10 cellular contexts compared by ENCODE assay signal in the genomic region with DNA sequence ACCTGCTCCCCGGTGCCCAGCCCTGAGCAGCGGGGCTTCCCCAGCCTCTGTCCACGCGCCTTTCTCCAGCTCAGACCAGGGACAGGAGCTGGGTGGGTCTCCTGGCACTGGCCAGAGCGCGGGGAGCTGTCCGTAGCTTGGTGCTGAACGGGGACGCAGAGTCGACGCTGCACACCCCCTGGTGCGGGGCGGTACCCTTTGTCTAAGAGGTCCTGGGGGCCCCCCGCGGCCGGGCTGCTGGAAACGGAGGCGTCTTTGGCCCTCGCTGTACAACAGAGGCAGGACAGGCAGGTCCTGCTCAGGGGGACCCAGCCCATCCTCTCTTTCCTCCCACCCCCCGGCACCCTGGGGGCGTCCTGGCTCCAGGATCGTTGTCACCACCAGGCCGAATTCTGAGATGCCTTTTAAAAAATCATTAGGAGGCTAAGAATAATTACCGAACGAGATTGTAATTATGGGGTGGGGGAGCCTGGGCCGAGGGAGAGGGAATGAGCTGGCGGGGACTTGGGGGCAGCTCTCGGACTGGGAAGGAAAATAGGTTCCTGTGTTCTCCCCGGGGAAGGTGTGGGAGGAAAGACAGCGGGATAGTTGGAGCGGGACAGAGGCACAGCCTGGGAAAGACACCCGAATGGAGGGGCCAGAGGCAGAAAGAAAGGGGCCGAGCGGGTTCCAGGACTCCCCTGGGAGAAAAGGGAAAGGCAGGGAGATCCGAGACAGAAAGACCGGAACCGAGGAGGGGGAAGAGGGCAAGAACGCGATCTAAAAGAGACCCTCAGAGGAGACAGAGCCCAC. TPM values are rescaled to one million over a fixed set of nuclear protein-coding genes. Genes with fewer than 3 reads are reported as not detected.
A peak's percentile ranks its signal among the peaks of the same experiment; 100 is the strongest.
DNase-seq lines count a peak whose midpoint lies in the region; ATAC-seq and TF ChIP-seq lines count a peak whose summit lies in the region.
"Had no signal": no experiment of that assay in that cellular context is flagged by ENCODE, and none has a peak within 500 bp of the region (broad histone marks: within the 10 kb centered on the region; RNA-seq: fewer than 3 reads in every experiment).

No MANE protein-coding gene starts in this region.

- TF ChIP-seq CTCF in right atrium auricular region (IDR thresholded peaks at IDR 0.05) = no peak

- intact Hi-C loops in Right ventricle myocardium inferior (cut with DNase I) = no loop called here
- intact Hi-C loops in aorta (cut with DNase I) = no loop called here

- peaks cover 0 to 9% of the 10 kb centered on the region in 2 donors for H3K9me3 ChIP-seq in right atrium auricular region
- peaks cover 1% of the 10 kb centered on the region for H3K9me3 ChIP-seq in aorta (ENCODE audit: control insufficient read depth, low read length)
- H3K9me3 ChIP-seq: neutrophil had no signal

- H3K4me3 ChIP-seq in right atrium auricular region (no peak overlapping the region), aorta (ENCODE audit: low read length in 2 of 2) (no peak overlapping the region)

- H3K36me3 ChIP-seq in right atrium auricular region = no peaks in the 10 kb centered on the region
- H3K36me3 ChIP-seq in aorta (ENCODE audit: control insufficient read depth in 1 of 2, insufficient read depth in 2 of 2, low read length in 1 of 2) = no peaks in the 10 kb centered on the region
- H3K36me3 ChIP-seq: neutrophil had no signal

- H3K4me1 ChIP-seq in right atrium auricular region (peaks cover 0 to 55% of the 10 kb centered on the region in 2 donors), aorta (ENCODE audit: control insufficient read depth in 1 of 2, insufficient read depth in 2 of 2, low read length in 2 of 2) (no peaks in the 10 kb centered on the region)

- DNase-seq in Right ventricle myocardium inferior (ENCODE audit: missing footprints) (peak; percentile 71), right atrium auricular region (ENCODE audit: low spot score) (no peak), amniotic epithelial cell (ENCODE audit: low read depth) (peak; percentile 52), kidney tubule cell (ENCODE audit: low spot score) (peak; percentile 38), aorta (peak in 1 of 2 donors; percentile 90), NAMALWA (ENCODE audit: low spot score) (no peak)

- ATAC-seq in Right ventricle myocardium inferior (peak; percentile 66), aorta (ENCODE audit: low FRiP score) (peak; percentile 66), GM18520 (IDR thresholded peaks at IDR 0.05; ENCODE audit: unreplicated experiment) (no peak), HG03354 (IDR thresholded peaks at IDR 0.05; ENCODE audit: poor library complexity, severe bottlenecking, unreplicated experiment) (no peak)

- H3K27ac ChIP-seq in right atrium auricular region (no peak overlapping the region), aorta (ENCODE audit: low read depth in 1 of 2, low read length in 2 of 2) (no peak overlapping the region)
- H3K27ac ChIP-seq: neutrophil had no signal

- H3K27me3 ChIP-seq in right atrium auricular region (peaks cover 58 to 68% of the 10 kb centered on the region in 2 donors), aorta (ENCODE audit: control insufficient read depth in 1 of 2, insufficient read depth in 2 of 2, low read length in 1 of 2) (peaks cover 0 to 2% of the 10 kb centered on the region in 2 donors)

- WGBS in aorta, 2 donors = 1 to 3% methylated on average over 39 of the region's 39 CpGs

RNA-seq across cellular contexts. Expression of gene SKOR1, which starts 4.1 kb away (rescaled TPM):
- not detected for total RNA-seq in Right ventricle myocardium inferior
- under 1 TPM in 1 of 2 donors, not detected in 1; 0.12 TPM for total RNA-seq in right atrium auricular region
- 1 to 10 TPM; 1.2 to 1.3 TPM for total RNA-seq in aorta
- polyA plus RNA-seq in aorta = 1 to 10 TPM in 1 of 2 donors, not detected in 1; 1.0 TPM

RNA-seq across cellular contexts. Expression of gene RNU6-1, which starts 18.7 kb away (rescaled TPM):
- total RNA-seq in Right ventricle myocardium inferior (not detected), right atrium auricular region (not detected), aorta (not detected)
- polyA plus RNA-seq in aorta = not detected
- total RNA-seq: urinary bladder had no signal
- polyA plus RNA-seq: urinary bladder had no signal

Comparison
In these comparisons a context has a peak if more than half of its experiments do, and no peak if none do; other contexts are left out.
1. DNase-seq: peak in Right ventricle myocardium inferior (single experiment), amniotic epithelial cell (single experiment) and kidney tubule cell (single experiment); none in right atrium auricular region (single experiment) and NAMALWA (single experiment).
2. ATAC-seq: peak in Right ventricle myocardium inferior (single experiment) and aorta (single experiment); none in GM18520 (single experiment) and HG03354 (single experiment).